1 cellular context compared by ENCODE assay signal in genomic region chr16:70454221-70455034, GRCh38.
TF ChIP-seq lines count a peak whose summit lies in the region.

Gene FCSK (plus strand): TSS chr16:70454595. CDS start chr16:70463191, 8,596 bp downstream.

TF ChIP-seq in HepG2, 621 proteins besides CTCF, POLR2A, EP300 and RAD21 (continued from another document):
- TF ChIP-seq IRF1 (CRISPR knock-in tag; IDR thresholded peaks at IDR 0.05; ENCODE audit: low read depth) (no peak), MLX (CRISPR knock-in tag; IDR thresholded peaks at IDR 0.05) (peak; percentile 42; the same call in 1 of the 2 replicates), ZNF3 (CRISPR knock-in tag; IDR thresholded peaks at IDR 0.05) (no peak), TEAD2 (CRISPR knock-in tag; IDR thresholded peaks at IDR 0.05) (no peak), KAT8 (CRISPR knock-in tag; IDR thresholded peaks at IDR 0.05) (peak; percentile 76), HDAC2 (CRISPR knock-in tag; IDR thresholded peaks at IDR 0.05) (peak; percentile 82), ZFP36L2 (CRISPR knock-in tag; IDR thresholded peaks at IDR 0.05) (0 out of 2 replicates have a peak, but pooled peaks have one; percentile 60), MYC (CRISPR knock-in tag; IDR thresholded peaks at IDR 0.05; ENCODE audit: borderline replicate concordance) (peak; percentile 90), ZNF720 (CRISPR knock-in tag; IDR thresholded peaks at IDR 0.05) (no peak)
